ENCODE assay signal across 18 cellular contexts in the genomic region with DNA sequence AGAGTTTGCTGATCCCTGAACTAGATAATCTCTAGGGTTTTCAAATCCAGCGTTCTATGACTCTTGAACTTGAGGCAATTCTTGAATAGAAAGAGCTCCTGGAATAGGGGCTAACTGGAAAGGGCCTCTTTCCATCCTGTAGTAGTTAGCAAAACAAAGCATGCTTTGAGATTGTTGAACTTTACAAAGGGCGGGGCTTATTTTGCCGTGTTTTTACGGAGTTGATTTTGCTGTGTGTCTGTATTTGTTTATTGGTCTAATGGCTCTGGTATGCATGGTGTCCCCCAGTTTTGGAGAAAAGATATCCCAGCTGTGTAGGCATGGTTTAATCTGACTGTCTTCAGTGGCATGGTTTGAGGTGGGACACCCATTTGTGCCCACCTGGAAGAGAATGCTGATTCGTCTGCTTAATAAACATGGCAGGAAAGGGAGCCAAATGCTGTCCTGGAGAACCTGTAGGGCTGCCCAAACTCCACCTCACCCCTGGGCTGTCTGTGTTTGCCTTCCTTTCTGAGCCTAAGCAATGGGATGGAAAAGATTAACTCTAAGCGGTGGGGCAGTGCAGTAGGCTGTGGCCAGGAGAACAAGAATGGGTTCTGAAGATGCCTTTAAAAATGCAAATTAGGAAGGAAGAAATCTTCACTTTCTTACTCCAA.
DNase-seq lines count a peak whose midpoint lies in the region; ATAC-seq and TF ChIP-seq lines count a peak whose summit lies in the region.
"Had no signal": no experiment of that assay in that cellular context is flagged by ENCODE, and none has a peak within 500 bp of the region (broad histone marks: within the 10 kb centered on the region; RNA-seq: fewer than 3 reads in every experiment).

No MANE protein-coding gene starts in this region.

- H3K9me3 Mint-ChIP-seq in WTC11, result no peaks in the 10 kb centered on the region
- H3K9me3 Mint-ChIP-seq: CD4-positive, alpha-beta T cell had no signal

- H3K4me1 Mint-ChIP-seq in WTC11, result peaks cover 55% of the 10 kb centered on the region

- TF ChIP-seq CTCF in WTC11 (IDR thresholded peaks at IDR 0.05), result no peak
- TF ChIP-seq CTCF in psoas muscle (IDR thresholded peaks at IDR 0.05), result no peak

- peak overlapping the region; percentile 73 for H3K27ac ChIP-seq in psoas muscle
- H3K27ac ChIP-seq: GM23248 had no signal

- H3K4me1 ChIP-seq in psoas muscle, result peaks cover 27% of the 10 kb centered on the region

- intact Hi-C loops in left colon (cut with DNase I, micrococcal nuclease), result no loop called here
- intact Hi-C loops in psoas muscle (cut with DNase I), result no loop called here

- peak; percentile 3 for DNase-seq in AG08396 (ENCODE audit: low spot score)
- no peak for DNase-seq in WTC11 (ENCODE audit: low spot score)
- no peak for DNase-seq in left colon
- no peak for DNase-seq in psoas muscle
- no peak for DNase-seq in HuH-7.5 (ENCODE audit: low spot score)
- DNase-seq in ecto neural progenitor cell (ENCODE audit: low spot score), result no peak
- DNase-seq: CD4-positive, alpha-beta T cell; DMS79 treated with DMSO at 0.1 percent for 48 hours; GDM1; GM23248; Karpas-422; NCI-H1417; NCI-H2029; NCI-H2171 treated with DMSO at 0.1 percent for 48 hours; NCI-H510A; SHP77 treated with DMSO at 0.1 percent for 48 hours had no signal

- no peaks in the 10 kb centered on the region for H3K36me3 Mint-ChIP-seq in WTC11

- H3K36me3 ChIP-seq in psoas muscle (ENCODE audit: insufficient read depth in 1 of 2, low read depth in 1 of 2), result no peaks in the 10 kb centered on the region

- CTCF ChIA-PET in WTC11 (lab: Charles Lee), result no interaction called here

- no peak overlapping the region for H3K4me3 Mint-ChIP-seq in WTC11
- H3K4me3 Mint-ChIP-seq: CD4-positive, alpha-beta T cell had no signal

- WGBS in psoas muscle, 3 donors, result 84 to 88% (median 87%) methylated on average over 6 of the region's 6 CpGs

- no peaks in the 10 kb centered on the region for H3K27me3 ChIP-seq in psoas muscle (ENCODE audit: insufficient read depth in 3 of 3, low read length in 2 of 3)

- H3K4me3 ChIP-seq in psoas muscle, result no peak overlapping the region
- H3K4me3 ChIP-seq: GM23248 had no signal

- no peak for ATAC-seq in WTC11
- peak; percentile 64 for ATAC-seq in left colon
- no peak for ATAC-seq in psoas muscle
- no peak for ATAC-seq in HG03520 (IDR thresholded peaks at IDR 0.05; ENCODE audit: unreplicated experiment)
- no peak for ATAC-seq in GM21367 (IDR thresholded peaks at IDR 0.05; ENCODE audit: unreplicated experiment)

- peak overlapping the region; percentile 37; the same call in 1 of the 2 replicates for H3K27ac Mint-ChIP-seq in WTC11
- H3K27ac Mint-ChIP-seq: CD4-positive, alpha-beta T cell had no signal

- POLR2A ChIA-PET in WTC11 (lab: Charles Lee), result no interaction called here

- no peaks in the 10 kb centered on the region for H3K9me3 ChIP-seq in psoas muscle

- no peaks in the 10 kb centered on the region for H3K27me3 Mint-ChIP-seq in WTC11 (ENCODE audit: low read depth)
- H3K27me3 Mint-ChIP-seq: CD4-positive, alpha-beta T cell had no signal

TF ChIP-seq in WTC11, 78 proteins besides CTCF, POLR2A, EP300 and RAD21 (continues in another document):
- TF ChIP-seq MYBL2 (CRISPR knock-in tag; IDR thresholded peaks at IDR 0.05) (no peak), NR2C2 (CRISPR knock-in tag; IDR thresholded peaks at IDR 0.05) (no peak), ATF1 (CRISPR knock-in tag; IDR thresholded peaks at IDR 0.05) (no peak), GRHL2 (CRISPR knock-in tag; IDR thresholded peaks at IDR 0.05; ENCODE audit: insufficient replicate concordance, severe bottlenecking) (no peak), NFYB (CRISPR knock-in tag; conservative IDR thresholded peaks at IDR 0.05; ENCODE audit: low read depth) (no peak)
- TF ChIP-seq, protein P1, sequence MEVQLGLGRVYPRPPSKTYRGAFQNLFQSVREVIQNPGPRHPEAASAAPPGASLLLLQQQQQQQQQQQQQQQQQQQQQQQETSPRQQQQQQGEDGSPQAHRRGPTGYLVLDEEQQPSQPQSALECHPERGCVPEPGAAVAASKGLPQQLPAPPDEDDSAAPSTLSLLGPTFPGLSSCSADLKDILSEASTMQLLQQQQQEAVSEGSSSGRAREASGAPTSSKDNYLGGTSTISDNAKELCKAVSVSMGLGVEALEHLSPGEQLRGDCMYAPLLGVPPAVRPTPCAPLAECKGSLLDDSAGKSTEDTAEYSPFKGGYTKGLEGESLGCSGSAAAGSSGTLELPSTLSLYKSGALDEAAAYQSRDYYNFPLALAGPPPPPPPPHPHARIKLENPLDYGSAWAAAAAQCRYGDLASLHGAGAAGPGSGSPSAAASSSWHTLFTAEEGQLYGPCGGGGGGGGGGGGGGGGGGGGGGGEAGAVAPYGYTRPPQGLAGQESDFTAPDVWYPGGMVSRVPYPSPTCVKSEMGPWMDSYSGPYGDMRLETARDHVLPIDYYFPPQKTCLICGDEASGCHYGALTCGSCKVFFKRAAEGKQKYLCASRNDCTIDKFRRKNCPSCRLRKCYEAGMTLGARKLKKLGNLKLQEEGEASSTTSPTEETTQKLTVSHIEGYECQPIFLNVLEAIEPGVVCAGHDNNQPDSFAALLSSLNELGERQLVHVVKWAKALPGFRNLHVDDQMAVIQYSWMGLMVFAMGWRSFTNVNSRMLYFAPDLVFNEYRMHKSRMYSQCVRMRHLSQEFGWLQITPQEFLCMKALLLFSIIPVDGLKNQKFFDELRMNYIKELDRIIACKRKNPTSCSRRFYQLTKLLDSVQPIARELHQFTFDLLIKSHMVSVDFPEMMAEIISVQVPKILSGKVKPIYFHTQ (CRISPR knock-in tag; IDR thresholded peaks at IDR 0.05), result no peak
- TF ChIP-seq, protein P2, sequence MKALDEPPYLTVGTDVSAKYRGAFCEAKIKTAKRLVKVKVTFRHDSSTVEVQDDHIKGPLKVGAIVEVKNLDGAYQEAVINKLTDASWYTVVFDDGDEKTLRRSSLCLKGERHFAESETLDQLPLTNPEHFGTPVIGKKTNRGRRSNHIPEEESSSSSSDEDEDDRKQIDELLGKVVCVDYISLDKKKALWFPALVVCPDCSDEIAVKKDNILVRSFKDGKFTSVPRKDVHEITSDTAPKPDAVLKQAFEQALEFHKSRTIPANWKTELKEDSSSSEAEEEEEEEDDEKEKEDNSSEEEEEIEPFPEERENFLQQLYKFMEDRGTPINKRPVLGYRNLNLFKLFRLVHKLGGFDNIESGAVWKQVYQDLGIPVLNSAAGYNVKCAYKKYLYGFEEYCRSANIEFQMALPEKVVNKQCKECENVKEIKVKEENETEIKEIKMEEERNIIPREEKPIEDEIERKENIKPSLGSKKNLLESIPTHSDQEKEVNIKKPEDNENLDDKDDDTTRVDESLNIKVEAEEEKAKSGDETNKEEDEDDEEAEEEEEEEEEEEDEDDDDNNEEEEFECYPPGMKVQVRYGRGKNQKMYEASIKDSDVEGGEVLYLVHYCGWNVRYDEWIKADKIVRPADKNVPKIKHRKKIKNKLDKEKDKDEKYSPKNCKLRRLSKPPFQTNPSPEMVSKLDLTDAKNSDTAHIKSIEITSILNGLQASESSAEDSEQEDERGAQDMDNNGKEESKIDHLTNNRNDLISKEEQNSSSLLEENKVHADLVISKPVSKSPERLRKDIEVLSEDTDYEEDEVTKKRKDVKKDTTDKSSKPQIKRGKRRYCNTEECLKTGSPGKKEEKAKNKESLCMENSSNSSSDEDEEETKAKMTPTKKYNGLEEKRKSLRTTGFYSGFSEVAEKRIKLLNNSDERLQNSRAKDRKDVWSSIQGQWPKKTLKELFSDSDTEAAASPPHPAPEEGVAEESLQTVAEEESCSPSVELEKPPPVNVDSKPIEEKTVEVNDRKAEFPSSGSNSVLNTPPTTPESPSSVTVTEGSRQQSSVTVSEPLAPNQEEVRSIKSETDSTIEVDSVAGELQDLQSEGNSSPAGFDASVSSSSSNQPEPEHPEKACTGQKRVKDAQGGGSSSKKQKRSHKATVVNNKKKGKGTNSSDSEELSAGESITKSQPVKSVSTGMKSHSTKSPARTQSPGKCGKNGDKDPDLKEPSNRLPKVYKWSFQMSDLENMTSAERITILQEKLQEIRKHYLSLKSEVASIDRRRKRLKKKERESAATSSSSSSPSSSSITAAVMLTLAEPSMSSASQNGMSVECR (CRISPR knock-in tag; IDR thresholded peaks at IDR 0.05; ENCODE audit: borderline replicate concordance), result no peak
- TF ChIP-seq, protein P3, sequence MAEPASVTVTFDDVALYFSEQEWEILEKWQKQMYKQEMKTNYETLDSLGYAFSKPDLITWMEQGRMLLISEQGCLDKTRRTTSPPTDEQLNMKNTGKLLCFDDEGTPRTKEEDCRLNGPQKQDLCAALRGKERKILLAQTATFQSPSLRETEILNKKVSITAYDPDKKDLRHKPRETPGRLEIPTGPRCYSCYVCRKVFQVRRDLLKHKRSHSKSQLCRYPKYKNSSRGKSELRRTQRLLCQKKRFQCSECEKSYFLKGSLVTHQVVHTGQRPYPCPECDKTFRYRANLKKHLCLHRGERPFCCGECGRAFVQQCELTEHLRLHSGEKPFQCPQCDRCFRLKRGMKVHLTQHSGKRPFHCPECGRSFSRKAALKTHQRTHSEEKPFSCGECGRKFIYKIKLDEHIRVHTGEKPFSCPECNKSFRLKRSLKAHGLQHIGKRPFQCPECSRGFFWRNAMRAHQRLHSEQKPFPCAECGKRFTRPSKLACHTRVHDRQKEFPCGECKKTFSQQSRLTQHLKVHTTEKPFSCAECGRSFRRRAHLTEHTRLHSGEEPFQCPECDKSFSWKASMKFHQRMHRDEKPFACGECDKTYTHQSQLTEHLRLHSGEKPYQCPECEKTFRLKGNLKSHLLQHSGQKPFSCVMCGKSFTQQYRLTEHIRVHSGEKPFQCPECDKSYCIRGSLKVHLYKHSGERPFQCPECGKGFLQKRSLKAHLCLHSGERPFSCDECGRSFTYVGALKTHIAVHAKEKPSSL (CRISPR knock-in tag; conservative IDR thresholded peaks at IDR 0.05), result no peak
